ENCODE assay signal across 28 cellular contexts in the genomic region with DNA sequence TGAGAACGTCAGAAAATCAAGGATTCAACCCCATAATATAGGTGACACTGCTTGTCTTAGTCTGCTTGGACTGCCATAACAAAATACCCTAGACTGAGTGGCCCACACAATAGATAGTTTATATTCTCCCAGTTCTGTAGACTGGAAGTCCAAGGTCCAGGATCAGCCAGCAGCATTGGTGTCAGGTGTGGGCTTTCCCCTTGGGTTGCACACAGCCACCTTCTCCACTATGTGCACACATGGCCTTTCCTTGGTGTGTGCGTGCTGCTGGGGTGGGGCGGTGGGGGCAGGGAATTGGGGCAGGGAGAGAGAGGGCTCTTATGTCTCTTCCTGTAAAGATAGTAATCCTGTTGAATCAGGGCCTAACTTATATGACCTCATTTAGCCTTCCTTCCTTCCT.
"Had no signal": no experiment of that assay in that cellular context is flagged by ENCODE, and none has a peak within 500 bp of the region (broad histone marks: within the 10 kb centered on the region; RNA-seq: fewer than 3 reads in every experiment).

No MANE protein-coding gene starts in this region.

- DNase-seq: activated B cell treated with CpG ODN at 0.5 μM for 24 hours; activated CD8-positive, alpha-beta memory T cell treated with anti-CD3 and anti-CD28 coated beads, Interleukin-2, amount 10 ng/mL, durations not matched to agents 7 days and 5 days; activated CD8-positive, alpha-beta T cell treated with anti-CD3 and anti-CD28 coated beads, Interleukin-2, amount 10 ng/mL, durations not matched to agents 7 days and 5 days; activated gamma-delta T cell; activated naive CD4-positive, alpha-beta T cell treated with anti-CD3 and anti-CD28 coated beads, Interleukin-2, amount 10 ng/mL, durations not matched to agents 7 days and 5 days; activated naive CD8-positive, alpha-beta T cell treated with anti-CD3 and anti-CD28 coated beads, Interleukin-2, amount 10 ng/mL, durations not matched to agents 7 days and 5 days; activated T-cell treated with anti-CD3 and anti-CD28 coated beads, Interleukin-2, amount 50 U/mL, for 72 hours; cortex of kidney; effector memory CD8-positive, alpha-beta T cell; erythroblast; left lung; naive B cell; nephron progenitor cell; ovary; right cardiac atrium; stimulated activated CD4-positive, alpha-beta T cell treated with anti-CD3 and anti-CD28 coated beads, Interleukin-12 subunit alpha, Interleukin-12 subunit beta, amount 100 ng/mL, for 4 hours; stimulated activated CD4-positive, alpha-beta T cell treated with anti-CD3 and anti-CD28 coated beads, Interleukin-4, amount 100 ng/mL, for 24 hours; stimulated activated naive CD8-positive, alpha-beta T cell treated with anti-CD3 and anti-CD28 coated beads, Interleukin-15, amount 100 ng/mL, for 72 hours; substantia nigra; T-cell; upper lobe of left lung had no signal

- H3K27ac Mint-ChIP-seq: activated B cell treated with CpG ODN at 0.5 μM for 24 hours; activated CD8-positive, alpha-beta memory T cell treated with anti-CD3 and anti-CD28 coated beads, Interleukin-2, amount 10 ng/mL, durations not matched to agents 7 days and 5 days; activated CD8-positive, alpha-beta T cell treated with anti-CD3 and anti-CD28 coated beads, Interleukin-2, amount 10 ng/mL, durations not matched to agents 7 days and 5 days; activated naive CD4-positive, alpha-beta T cell treated with anti-CD3 and anti-CD28 coated beads, Interleukin-2, amount 10 ng/mL, durations not matched to agents 7 days and 5 days; activated naive CD8-positive, alpha-beta T cell treated with anti-CD3 and anti-CD28 coated beads, Interleukin-2, amount 10 ng/mL, durations not matched to agents 7 days and 5 days; activated T-cell treated with anti-CD3 and anti-CD28 coated beads, Interleukin-2, amount 50 U/mL, for 72 hours; effector memory CD8-positive, alpha-beta T cell; naive B cell; nephron progenitor cell; stimulated activated naive CD8-positive, alpha-beta T cell treated with anti-CD3 and anti-CD28 coated beads, Interleukin-15, amount 100 ng/mL, for 72 hours; T-cell had no signal

- H3K9me3 Mint-ChIP-seq: activated B cell treated with CpG ODN at 0.5 μM for 24 hours; activated naive CD4-positive, alpha-beta T cell treated with anti-CD3 and anti-CD28 coated beads, Interleukin-2, amount 10 ng/mL, durations not matched to agents 7 days and 5 days; activated naive CD8-positive, alpha-beta T cell treated with anti-CD3 and anti-CD28 coated beads, Interleukin-2, amount 10 ng/mL, durations not matched to agents 7 days and 5 days; activated T-cell treated with anti-CD3 and anti-CD28 coated beads, Interleukin-2, amount 50 U/mL, for 72 hours; effector memory CD8-positive, alpha-beta T cell; naive B cell; nephron progenitor cell; stimulated activated memory B cell treated with anti-CD40 and anti-IgM and Interleukin-4, amounts not matched to agents 10 μg/mL and 1 μg/mL and 100 μg/mL, for 72 hours; stimulated activated naive CD8-positive, alpha-beta T cell treated with anti-CD3 and anti-CD28 coated beads, Interleukin-15, amount 100 ng/mL, for 72 hours; T-cell had no signal

- H3K9me3 ChIP-seq: ascending aorta, gastroesophageal sphincter, left lung, neutrophil, ovary, upper lobe of left lung had no signal

- H3K4me1 ChIP-seq: ascending aorta had no signal

- H3K4me3 ChIP-seq: ascending aorta, cardiac muscle cell, gastroesophageal sphincter, left lung, lung, ovary, upper lobe of left lung had no signal

- H3K4me3 Mint-ChIP-seq: activated B cell treated with CpG ODN at 0.5 μM for 24 hours; activated CD8-positive, alpha-beta memory T cell treated with anti-CD3 and anti-CD28 coated beads, Interleukin-2, amount 10 ng/mL, durations not matched to agents 7 days and 5 days; activated CD8-positive, alpha-beta T cell treated with anti-CD3 and anti-CD28 coated beads, Interleukin-2, amount 10 ng/mL, durations not matched to agents 7 days and 5 days; activated naive CD4-positive, alpha-beta T cell treated with anti-CD3 and anti-CD28 coated beads, Interleukin-2, amount 10 ng/mL, durations not matched to agents 7 days and 5 days; activated naive CD8-positive, alpha-beta T cell treated with anti-CD3 and anti-CD28 coated beads, Interleukin-2, amount 10 ng/mL, durations not matched to agents 7 days and 5 days; activated T-cell treated with anti-CD3 and anti-CD28 coated beads, Interleukin-2, amount 50 U/mL, for 72 hours; brain; effector memory CD8-positive, alpha-beta T cell; naive B cell; nephron progenitor cell; stimulated activated memory B cell treated with anti-CD40 and anti-IgM and Interleukin-4, amounts not matched to agents 10 μg/mL and 1 μg/mL and 100 μg/mL, for 72 hours; stimulated activated naive CD8-positive, alpha-beta T cell treated with anti-CD3 and anti-CD28 coated beads, Interleukin-15, amount 100 ng/mL, for 72 hours; T-cell had no signal

- ATAC-seq: activated CD8-positive, alpha-beta memory T cell treated with anti-CD3 and anti-CD28 coated beads, Interleukin-2, amount 10 ng/mL, durations not matched to agents 7 days and 5 days; activated CD8-positive, alpha-beta T cell treated with anti-CD3 and anti-CD28 coated beads, Interleukin-2, amount 10 ng/mL, durations not matched to agents 7 days and 5 days; effector memory CD8-positive, alpha-beta T cell; gastroesophageal sphincter; left lung; right cardiac atrium; stimulated activated naive CD8-positive, alpha-beta T cell treated with anti-CD3 and anti-CD28 coated beads, Interleukin-15, amount 100 ng/mL, for 72 hours; T-cell had no signal

- H3K27me3 ChIP-seq: ascending aorta, cardiac muscle cell, gastroesophageal sphincter, left lung, neutrophil, ovary, upper lobe of left lung had no signal

- H3K27ac ChIP-seq: ascending aorta, cardiac muscle cell, gastroesophageal sphincter, left lung, neutrophil, ovary, upper lobe of left lung had no signal

- H3K27me3 Mint-ChIP-seq: activated B cell treated with CpG ODN at 0.5 μM for 24 hours; activated CD8-positive, alpha-beta memory T cell treated with anti-CD3 and anti-CD28 coated beads, Interleukin-2, amount 10 ng/mL, durations not matched to agents 7 days and 5 days; activated naive CD4-positive, alpha-beta T cell treated with anti-CD3 and anti-CD28 coated beads, Interleukin-2, amount 10 ng/mL, durations not matched to agents 7 days and 5 days; activated naive CD8-positive, alpha-beta T cell treated with anti-CD3 and anti-CD28 coated beads, Interleukin-2, amount 10 ng/mL, durations not matched to agents 7 days and 5 days; effector memory CD8-positive, alpha-beta T cell; naive B cell; stimulated activated memory B cell treated with anti-CD40 and anti-IgM and Interleukin-4, amounts not matched to agents 10 μg/mL and 1 μg/mL and 100 μg/mL, for 72 hours; stimulated activated naive CD8-positive, alpha-beta T cell treated with anti-CD3 and anti-CD28 coated beads, Interleukin-15, amount 100 ng/mL, for 72 hours; T-cell had no signal

- H3K36me3 ChIP-seq: ascending aorta, cardiac muscle cell, left lung, neutrophil, ovary, upper lobe of left lung had no signal

- H3K36me3 Mint-ChIP-seq: activated CD8-positive, alpha-beta memory T cell treated with anti-CD3 and anti-CD28 coated beads, Interleukin-2, amount 10 ng/mL, durations not matched to agents 7 days and 5 days; activated naive CD4-positive, alpha-beta T cell treated with anti-CD3 and anti-CD28 coated beads, Interleukin-2, amount 10 ng/mL, durations not matched to agents 7 days and 5 days; activated naive CD8-positive, alpha-beta T cell treated with anti-CD3 and anti-CD28 coated beads, Interleukin-2, amount 10 ng/mL, durations not matched to agents 7 days and 5 days; naive B cell had no signal
